In the genomic region with DNA sequence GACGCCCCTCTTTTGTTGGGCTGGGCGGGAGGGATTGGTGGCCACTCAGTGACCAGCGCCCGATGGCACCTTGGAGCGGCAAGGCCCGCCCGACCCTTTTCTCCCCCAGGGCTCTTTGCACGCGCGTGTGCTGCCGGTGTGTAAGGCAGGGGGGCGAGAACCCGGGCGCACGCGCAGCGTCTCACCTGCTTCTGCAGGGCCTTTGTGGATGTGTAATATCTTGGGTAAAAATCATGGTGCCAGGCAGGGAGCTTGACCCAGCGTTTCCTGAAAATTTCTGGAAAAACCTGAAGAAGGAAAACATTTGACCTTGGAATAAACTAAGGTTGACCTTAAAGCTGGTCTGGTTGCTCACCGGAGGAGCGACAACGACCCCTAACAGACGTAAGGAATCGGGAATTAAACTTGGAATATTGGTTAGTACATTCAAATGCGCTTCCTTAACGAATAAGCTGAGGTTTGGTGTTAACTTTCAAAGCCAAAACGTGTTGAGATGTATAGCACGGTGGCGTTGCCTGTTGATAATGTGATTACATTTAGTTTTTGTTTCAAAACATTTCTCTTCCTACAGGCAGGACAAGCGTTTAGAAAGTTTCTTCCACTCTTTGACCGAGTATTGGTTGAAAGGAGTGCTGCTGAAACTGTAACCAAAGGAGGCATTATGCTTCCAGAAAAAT, we compare ENCODE assay signal across 1 cellular context.
TF ChIP-seq lines count a peak whose summit lies in the region.

No MANE protein-coding gene starts in this region.

TF ChIP-seq in HepG2, 621 proteins besides CTCF, POLR2A, EP300 and RAD21 (continued from another document):
- TF ChIP-seq, protein P1, sequence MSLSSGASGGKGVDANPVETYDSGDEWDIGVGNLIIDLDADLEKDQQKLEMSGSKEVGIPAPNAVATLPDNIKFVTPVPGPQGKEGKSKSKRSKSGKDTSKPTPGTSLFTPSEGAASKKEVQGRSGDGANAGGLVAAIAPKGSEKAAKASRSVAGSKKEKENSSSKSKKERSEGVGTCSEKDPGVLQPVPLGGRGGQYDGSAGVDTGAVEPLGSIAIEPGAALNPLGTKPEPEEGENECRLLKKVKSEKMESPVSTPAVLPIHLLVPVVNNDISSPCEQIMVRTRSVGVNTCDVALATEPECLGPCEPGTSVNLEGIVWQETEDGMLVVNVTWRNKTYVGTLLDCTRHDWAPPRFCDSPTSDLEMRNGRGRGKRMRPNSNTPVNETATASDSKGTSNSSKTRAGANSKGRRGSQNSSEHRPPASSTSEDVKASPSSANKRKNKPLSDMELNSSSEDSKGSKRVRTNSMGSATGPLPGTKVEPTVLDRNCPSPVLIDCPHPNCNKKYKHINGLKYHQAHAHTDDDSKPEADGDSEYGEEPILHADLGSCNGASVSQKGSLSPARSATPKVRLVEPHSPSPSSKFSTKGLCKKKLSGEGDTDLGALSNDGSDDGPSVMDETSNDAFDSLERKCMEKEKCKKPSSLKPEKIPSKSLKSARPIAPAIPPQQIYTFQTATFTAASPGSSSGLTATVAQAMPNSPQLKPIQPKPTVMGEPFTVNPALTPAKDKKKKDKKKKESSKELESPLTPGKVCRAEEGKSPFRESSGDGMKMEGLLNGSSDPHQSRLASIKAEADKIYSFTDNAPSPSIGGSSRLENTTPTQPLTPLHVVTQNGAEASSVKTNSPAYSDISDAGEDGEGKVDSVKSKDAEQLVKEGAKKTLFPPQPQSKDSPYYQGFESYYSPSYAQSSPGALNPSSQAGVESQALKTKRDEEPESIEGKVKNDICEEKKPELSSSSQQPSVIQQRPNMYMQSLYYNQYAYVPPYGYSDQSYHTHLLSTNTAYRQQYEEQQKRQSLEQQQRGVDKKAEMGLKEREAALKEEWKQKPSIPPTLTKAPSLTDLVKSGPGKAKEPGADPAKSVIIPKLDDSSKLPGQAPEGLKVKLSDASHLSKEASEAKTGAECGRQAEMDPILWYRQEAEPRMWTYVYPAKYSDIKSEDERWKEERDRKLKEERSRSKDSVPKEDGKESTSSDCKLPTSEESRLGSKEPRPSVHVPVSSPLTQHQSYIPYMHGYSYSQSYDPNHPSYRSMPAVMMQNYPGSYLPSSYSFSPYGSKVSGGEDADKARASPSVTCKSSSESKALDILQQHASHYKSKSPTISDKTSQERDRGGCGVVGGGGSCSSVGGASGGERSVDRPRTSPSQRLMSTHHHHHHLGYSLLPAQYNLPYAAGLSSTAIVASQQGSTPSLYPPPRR (CRISPR knock-in tag; IDR thresholded peaks at IDR 0.05; ENCODE audit: borderline replicate concordance): no peak
- TF ChIP-seq TEAD3 (CRISPR knock-in tag; optimal IDR thresholded peaks at IDR 0.05; ENCODE audit: borderline replicate concordance) (no peak), GATAD2A (CRISPR knock-in tag; IDR thresholded peaks at IDR 0.05) (no peak), TBL1XR1 (IDR thresholded peaks at IDR 0.05; ENCODE audit: borderline replicate concordance, low read length, partially characterized antibody) (no peak), NR1H2 (CRISPR knock-in tag; IDR thresholded peaks at IDR 0.05; ENCODE audit: borderline replicate concordance, low read depth) (peak; percentile 80; the same call in 1 of the 2 replicates), ZNF605 (CRISPR knock-in tag; IDR thresholded peaks at IDR 0.05) (no peak), CEBPB (IDR thresholded peaks at IDR 0.05; ENCODE audit: borderline replicate concordance, low read depth, low read length) (no peak), MAFK (conservative IDR thresholded peaks at IDR 0.05 in 1 of 2, IDR thresholded peaks at IDR 0.05 in 1 of 2; ENCODE audit: low read length in 2 of 2) (no peak)
- TF ChIP-seq, protein P2, sequence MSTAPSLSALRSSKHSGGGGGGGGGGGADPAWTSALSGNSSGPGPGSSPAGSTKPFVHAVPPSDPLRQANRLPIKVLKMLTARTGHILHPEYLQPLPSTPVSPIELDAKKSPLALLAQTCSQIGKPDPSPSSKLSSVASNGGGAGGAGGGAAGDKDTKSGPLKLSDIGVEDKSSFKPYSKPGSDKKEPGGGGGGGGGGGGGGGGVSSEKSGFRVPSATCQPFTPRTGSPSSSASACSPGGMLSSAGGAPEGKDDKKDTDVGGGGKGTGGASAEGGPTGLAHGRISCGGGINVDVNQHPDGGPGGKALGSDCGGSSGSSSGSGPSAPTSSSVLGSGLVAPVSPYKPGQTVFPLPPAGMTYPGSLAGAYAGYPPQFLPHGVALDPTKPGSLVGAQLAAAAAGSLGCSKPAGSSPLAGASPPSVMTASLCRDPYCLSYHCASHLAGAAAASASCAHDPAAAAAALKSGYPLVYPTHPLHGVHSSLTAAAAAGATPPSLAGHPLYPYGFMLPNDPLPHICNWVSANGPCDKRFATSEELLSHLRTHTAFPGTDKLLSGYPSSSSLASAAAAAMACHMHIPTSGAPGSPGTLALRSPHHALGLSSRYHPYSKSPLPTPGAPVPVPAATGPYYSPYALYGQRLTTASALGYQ (CRISPR knock-in tag; IDR thresholded peaks at IDR 0.05): no peak
